ENCODE assay signal across 13 cellular contexts in genomic region chr11:35178862-35179261, GRCh38. TPM values are rescaled to one million over a fixed set of nuclear protein-coding genes. Genes with fewer than 3 reads are reported as not detected.
DNase-seq lines count a peak whose midpoint lies in the region; ATAC-seq and TF ChIP-seq lines count a peak whose summit lies in the region.
"Had no signal": no experiment of that assay in that cellular context is flagged by ENCODE, and none has a peak within 500 bp of the region (broad histone marks: within the 10 kb centered on the region; RNA-seq: fewer than 3 reads in every experiment).

No MANE protein-coding gene starts in this region.

- WGBS in adrenal gland, 4 donors, result 76 to 88% (median 80%) methylated on average over 2 of the region's 2 CpGs

- no peaks in the 10 kb centered on the region for H3K9me3 ChIP-seq in adrenal gland (replicated peaks in 1 of 3)

- peaks cover 41% of the 10 kb centered on the region for H3K36me3 Mint-ChIP-seq in memory B cell

- peaks cover 6 to 12% of the 10 kb centered on the region in 2 donors for H3K4me1 ChIP-seq in adrenal gland (replicated peaks in 1 of 2)

- TF ChIP-seq POLR2A in adrenal gland (IDR thresholded peaks at IDR 0.05), result no peak

- ATAC-seq in memory B cell (ENCODE audit: low read depth), result no peak

- DNase-seq in Ammon's horn (ENCODE audit: low spot score), result peak; percentile 35
- peak; percentile 34 for DNase-seq in HT1080 (ENCODE audit: low read depth)
- DNase-seq in activated naive CD4-positive, alpha-beta T cell treated with anti-CD3 and anti-CD28 coated beads, Interleukin-2, amount 50 U/mL, for 16 hours, result peak; percentile 39
- no peak for DNase-seq in memory B cell (ENCODE audit: low spot score in 2 of 2)
- DNase-seq in H4 (ENCODE audit: low spot score), result no peak
- DNase-seq in NCI-H2081 (lab: John Stamatoyannopoulos, UW), result no peak
- DNase-seq in adrenal gland, result no peak
- DNase-seq in NCI-H1694 treated with DMSO at 0.1 percent for 48 hours (lab: John Stamatoyannopoulos, UW), result no peak
- DNase-seq: islet precursor cell, NCI-H1930, SIG-M5 had no signal

- intact Hi-C loops in adrenal gland (cut with DNase I), result no loop called here

- no peaks in the 10 kb centered on the region for H3K27me3 Mint-ChIP-seq in memory B cell

- H3K4me3 ChIP-seq in adrenal gland, result no peak overlapping the region

- H3K4me3 Mint-ChIP-seq in memory B cell, result no peak overlapping the region

- peaks cover 46% of the 10 kb centered on the region for H3K4me1 Mint-ChIP-seq in memory B cell

- no peaks in the 10 kb centered on the region for H3K36me3 ChIP-seq in adrenal gland (replicated peaks in 1 of 2)

- H3K27ac ChIP-seq in adrenal gland, result no peak overlapping the region
- H3K27ac ChIP-seq: HL-60, parathyroid adenoma had no signal

- H3K9me3 Mint-ChIP-seq in memory B cell, result no peaks in the 10 kb centered on the region

- no peaks in the 10 kb centered on the region for H3K27me3 ChIP-seq in adrenal gland

- TF ChIP-seq CTCF in adrenal gland (IDR thresholded peaks at IDR 0.05), result no peak

- peak overlapping the region; percentile 38 for H3K27ac Mint-ChIP-seq in memory B cell

RNA-seq across cellular contexts. Expression of gene CD44, which starts 39.9 kb away (rescaled TPM):
- 190 and 492 TPM in 2 replicates for total RNA-seq in HT1080 (2014; rRNA removed; shearing (Covaris generic))
- polyA plus RNA-seq in HT1080 (2015; cell fraction: cytosol; rRNA removed), result 1,395 and 1,667 TPM in 2 replicates
- polyA plus RNA-seq in HT1080 (2015; cell fraction: nucleus; rRNA removed), result 2,115 and 2,218 TPM in 2 replicates
- total RNA-seq in H4 (2014; rRNA removed; shearing (Covaris generic)), result 211 and 238 TPM in 2 replicates
- total RNA-seq in adrenal gland, result 100 to 1,000 TPM in 2 of 8 donors, 10 to 100 TPM in 6; 65.3 to 110 (median 83.2) TPM
- polyA plus RNA-seq in adrenal gland, result 10 to 100 TPM; 20.2 to 81.2 (median 32.5) TPM

Comparison
In these comparisons a context has a peak if more than half of its experiments do, and no peak if none do; other contexts are left out.
1. DNase-seq: peak in Ammon's horn (single experiment), HT1080 (single experiment) and activated naive CD4-positive, alpha-beta T cell treated with anti-CD3 and anti-CD28 coated beads, Interleukin-2, amount 50 U/mL, for 16 hours (single experiment); none in memory B cell (0 of 2), H4 (single experiment), NCI-H2081 (0 of 2), adrenal gland (0 of 7) and NCI-H1694 treated with DMSO at 0.1 percent for 48 hours (single experiment).